Comparison of ENCODE assay signal across 9 cellular contexts in the genomic region with DNA sequence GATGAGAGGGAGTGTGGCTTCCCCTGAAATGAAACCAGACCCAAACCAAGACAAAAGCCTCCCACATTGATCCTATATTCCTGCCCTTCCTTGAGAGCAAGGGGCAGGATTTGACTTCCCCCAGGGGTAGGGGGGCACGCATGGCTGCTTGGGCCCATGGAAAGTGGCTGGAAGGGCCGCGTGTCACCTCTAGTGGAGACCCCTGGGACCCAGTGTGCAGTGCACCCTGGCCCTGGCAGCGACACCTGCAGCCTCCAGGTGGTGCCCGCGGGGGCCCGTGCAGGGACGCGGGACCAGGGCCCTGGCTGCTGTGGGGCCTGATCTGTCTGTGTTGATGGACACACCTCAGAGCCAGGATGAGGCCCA. TPM values are rescaled to one million over a fixed set of nuclear protein-coding genes. Genes with fewer than 3 reads are reported as not detected.
DNase-seq lines count a peak whose midpoint lies in the region; ATAC-seq and TF ChIP-seq lines count a peak whose summit lies in the region.
"Had no signal": no experiment of that assay in that cellular context is flagged by ENCODE, and none has a peak within 500 bp of the region (broad histone marks: within the 10 kb centered on the region; RNA-seq: fewer than 3 reads in every experiment).

No MANE protein-coding gene starts in this region.

- H3K36me3 Mint-ChIP-seq in CD4-positive, alpha-beta T cell (ENCODE audit: low read depth), result no peaks in the 10 kb centered on the region
- H3K36me3 Mint-ChIP-seq: brain had no signal

- peak overlapping the region; percentile 74 to 81 for H3K9ac ChIP-seq in mucosa of rectum (ENCODE audit: low read depth in 1 of 2, low read length in 2 of 2)

- no peak overlapping the region for H3K27ac ChIP-seq in CD4-positive, alpha-beta T cell (ENCODE audit: low read depth, low read length)
- H3K27ac ChIP-seq in angular gyrus (ENCODE audit: low read depth, low read length) (peak overlapping the region; percentile 62), mucosa of rectum (ENCODE audit: low read depth in 2 of 2, low read length in 2 of 2) (peak overlapping the region; percentile 98 to 99)

- H3K36me3 ChIP-seq in mucosa of rectum (ENCODE audit: control insufficient read depth in 2 of 2, insufficient read depth in 2 of 2, low read length in 2 of 2), result no peaks in the 10 kb centered on the region

- DNase-seq in CD4-positive, alpha-beta T cell, result no peak
- DNase-seq in NCI-H226, result no peak
- no peak for DNase-seq in NCI-H2196 treated with DMSO at 0.1 percent for 48 hours (lab: John Stamatoyannopoulos, UW; ENCODE audit: unreplicated experiment)
- DNase-seq in activated naive CD4-positive, alpha-beta T cell treated with Interleukin-2 at 50 U/mL for 16 hours, result no peak

- H3K27ac Mint-ChIP-seq in CD4-positive, alpha-beta T cell, result no peak overlapping the region

- POLR2A ChIA-PET in CD4-positive, alpha-beta T cell (lab: Charles Lee), result interaction anchor here (1.2 to 2.5 kb wide), 2 partner anchors 170 to 184 kb away, joined by 3 to 10 read pairs; no protein-coding TSS in a partner anchor

- intact Hi-C loops in CD4-positive, alpha-beta T cell (cut with DNase I, micrococcal nuclease), result loop anchor here in 1 of 2 experiments (1.0 kb wide), 1 partner anchor 18 kb away; a partner anchor contains a TSS

- H3K9me3 ChIP-seq in CD4-positive, alpha-beta T cell (ENCODE audit: control insufficient read depth, low read length), result no peaks in the 10 kb centered on the region
- H3K9me3 ChIP-seq in mucosa of rectum (ENCODE audit: control insufficient read depth in 2 of 2, low read length in 2 of 2), result no peaks in the 10 kb centered on the region

- CTCF ChIA-PET in CD4-positive, alpha-beta T cell (lab: Charles Lee), result interaction anchor here (1.0 kb wide), 2 partner anchors 7 to 184 kb away, joined by 3 to 5 read pairs; no protein-coding TSS in a partner anchor

- H3K4me3 Mint-ChIP-seq in CD4-positive, alpha-beta T cell, result no peak overlapping the region
- H3K4me3 Mint-ChIP-seq: brain had no signal

- no peak for TF ChIP-seq CTCF in CD4-positive, alpha-beta T cell (IDR thresholded peaks at IDR 0.05)

- H3K4me1 Mint-ChIP-seq in CD4-positive, alpha-beta T cell (ENCODE audit: low read depth), result peaks cover 12% of the 10 kb centered on the region

- peak overlapping the region; percentile 57 to 59 for H3K4me3 ChIP-seq in mucosa of rectum (ENCODE audit: low read length in 2 of 2)

- no peaks in the 10 kb centered on the region for H3K27me3 ChIP-seq in CD4-positive, alpha-beta T cell (ENCODE audit: control insufficient read depth, insufficient read depth, low read length)
- no peaks in the 10 kb centered on the region for H3K27me3 ChIP-seq in mucosa of rectum (ENCODE audit: control insufficient read depth in 2 of 2, insufficient read depth in 2 of 2, low read length in 2 of 2)

- no peaks in the 10 kb centered on the region for H3K27me3 Mint-ChIP-seq in CD4-positive, alpha-beta T cell

- peaks cover 22 to 34% of the 10 kb centered on the region in 2 donors for H3K4me1 ChIP-seq in mucosa of rectum (ENCODE audit: control insufficient read depth in 2 of 2, insufficient read depth in 2 of 2, low read length in 2 of 2)

- ATAC-seq in CD4-positive, alpha-beta T cell (ENCODE audit: poor library complexity), result peak; percentile 33
- ATAC-seq in GM19372 (IDR thresholded peaks at IDR 0.05; ENCODE audit: low read depth, unreplicated experiment) (peak; percentile 32), HG03378 (IDR thresholded peaks at IDR 0.05; ENCODE audit: unreplicated experiment) (peak; percentile 27)

- H3K9me3 Mint-ChIP-seq in CD4-positive, alpha-beta T cell, result no peaks in the 10 kb centered on the region

RNA-seq across cellular contexts. Expression of a gene that starts 18.0 kb away (rescaled TPM):
- 1 to 10 TPM; 2.3 to 2.5 TPM for total RNA-seq in CD4-positive, alpha-beta T cell
